In genomic region chr3:11637901-11638668, GRCh38 we compare ENCODE assay signal across 8 cellular contexts. TPM values are rescaled to one million over a fixed set of nuclear protein-coding genes. Genes with fewer than 3 reads are reported as not detected.
DNase-seq lines count a peak whose midpoint lies in the region; ATAC-seq and TF ChIP-seq lines count a peak whose summit lies in the region.

No MANE protein-coding gene starts in this region.

- H3K9me3 ChIP-seq in A673 (ENCODE audit: low read depth, low read length, poor library complexity, severe bottlenecking) (no peaks in the 10 kb centered on the region), MG63 (no peaks in the 10 kb centered on the region)

- POLR2A ChIA-PET in A673 (lab: Charles Lee; ENCODE audit: low non-redundant PET) = no interaction called here

- no peak for ATAC-seq in esophagus mucosa

- intact Hi-C loops in A673 (cut with micrococcal nuclease; ENCODE audit: unreplicated experiment) = no loop called here

- H3K27me3 ChIP-seq in A673 (replicated peaks; ENCODE audit: insufficient read depth, low read depth, low read length, poor library complexity) (no peaks in the 10 kb centered on the region), MG63 (no peaks in the 10 kb centered on the region)

- no peak for TF ChIP-seq CTCF in A673 (conservative IDR thresholded peaks at IDR 0.05; ENCODE audit: low read depth, low read length)

- DNase-seq in A673 (ENCODE audit: low spot score) = no peak
- DNase-seq in MG63 = peak; percentile 17
- DNase-seq in myocyte (ENCODE audit: low read depth) = peak; percentile 15
- DNase-seq in NCI-H774 (lab: John Stamatoyannopoulos, UW) = no peak
- DNase-seq in COR-L47 (lab: John Stamatoyannopoulos, UW) = no peak
- DNase-seq in CD1c-positive myeloid dendritic cell (ENCODE audit: extremely low spot score) = no peak

- CTCF ChIA-PET in A673 (lab: Charles Lee) = no interaction called here

- H3K27ac ChIP-seq in A673 (ENCODE audit: low read depth, low read length, poor library complexity, severe bottlenecking) (peak overlapping the region; percentile 41), cingulate gyrus (ENCODE audit: low read depth, low read length) (peak overlapping the region; percentile 69)

- H3K4me3 ChIP-seq in A673 (ENCODE audit: low read depth, low read length, poor library complexity, severe bottlenecking) = no peak overlapping the region
- peak overlapping the region; percentile 19 for H3K4me3 ChIP-seq in MG63

- no TSS peak for BruUV-seq in A673 (replicated peaks; lab: Mats Ljungman, UMichigan)

- peaks cover 53% of the 10 kb centered on the region for H3K4me1 ChIP-seq in A673 (ENCODE audit: insufficient read depth, low read length, poor library complexity, severe bottlenecking)

- no peaks in the 10 kb centered on the region for H3K36me3 ChIP-seq in A673 (ENCODE audit: insufficient read depth, low read length, poor library complexity, severe bottlenecking)
- peaks cover 8% of the 10 kb centered on the region; the same call in 1 of the 2 replicates for H3K36me3 ChIP-seq in MG63

RNA-seq across cellular contexts. Expression of gene VGLL4, which starts 5.6 kb away (rescaled TPM):
- total RNA-seq in A673 (2021) = 41.2 and 41.4 TPM in 2 replicates
- total RNA-seq in MG63 (2014; rRNA removed; shearing (Covaris generic); ENCODE audit: low replicate concordance) = 21.1 and 42.2 TPM in 2 replicates
- total RNA-seq in myocyte = 71.9 and 102 TPM in 2 replicates
- 60.3 TPM for polyA plus RNA-seq in myocyte (2012)
- 36.3 TPM for total RNA-seq in esophagus mucosa

Comparison
In these comparisons a context has a peak if more than half of its experiments do, and no peak if none do; other contexts are left out.
1. DNase-seq: peak in MG63 (single experiment) and myocyte (single experiment); none in A673 (single experiment), NCI-H774 (single experiment), COR-L47 (single experiment) and CD1c-positive myeloid dendritic cell (single experiment).